8 cellular contexts compared by ENCODE assay signal in the genomic region with DNA sequence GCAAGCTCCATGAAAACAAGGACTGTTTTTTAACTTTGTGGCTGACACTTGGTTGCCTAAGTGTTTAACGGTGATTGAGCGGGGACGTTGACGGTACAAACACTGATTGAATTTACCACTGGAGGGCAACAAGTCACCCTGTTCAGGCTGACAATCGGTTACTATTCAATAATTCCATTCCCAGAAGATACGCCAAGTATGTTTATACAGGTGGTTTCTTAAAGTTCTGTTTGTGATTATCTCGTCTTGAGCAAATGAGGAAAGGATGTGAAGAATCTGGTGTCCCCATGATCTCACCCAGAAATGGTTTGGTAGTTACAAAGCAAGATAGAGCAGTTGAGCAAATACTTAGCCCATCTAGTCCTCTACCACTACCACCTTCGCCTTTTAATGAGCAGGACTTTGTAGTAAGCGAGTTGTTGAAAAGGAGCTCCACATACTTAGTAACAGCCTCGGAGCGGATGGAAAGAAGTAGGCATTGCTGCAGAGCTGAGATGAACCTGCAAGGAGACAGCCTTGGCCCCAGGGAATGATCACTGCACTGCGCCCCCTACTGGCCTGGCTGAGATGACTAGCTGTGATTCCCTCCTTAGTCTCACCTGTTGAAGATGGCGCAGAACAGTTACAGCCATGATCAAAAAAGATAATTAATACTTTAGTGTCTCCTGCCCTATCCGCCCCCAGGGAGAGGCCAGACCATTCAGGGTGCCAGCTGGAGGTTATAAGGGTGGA. TPM values are rescaled to one million over a fixed set of nuclear protein-coding genes. Genes with fewer than 3 reads are reported as not detected.
DNase-seq lines count a peak whose midpoint lies in the region; ATAC-seq, FAIRE-seq and TF ChIP-seq lines count a peak whose summit lies in the region.

No MANE protein-coding gene starts in this region.

- H3K9ac ChIP-seq in HepG2 (ENCODE audit: insufficient read depth, low read depth, low read length) = 0 out of 2 replicates have a peak overlapping the region, but pooled peaks have one; percentile 18

- POLR2A ChIA-PET in HepG2 (lab: Yijun Ruan, JAX) = interaction anchor here (1.0 to 1.5 kb wide), 5 partner anchors 36 to 157 kb away, joined by 3 to 8 read pairs (median 5); partner anchors contain the start of gene IFNAR1

- intact Hi-C loops in HepG2 (cut with micrococcal nuclease; ENCODE audit: unreplicated experiment) = loop anchor here (1.0 to 5.0 kb wide), 2 partner anchors 41 to 84 kb away; partner anchors contain the start of gene IFNGR2

- no peak for TF ChIP-seq EP300 in HepG2 (IDR thresholded peaks at IDR 0.05; ENCODE audit: low read depth in 2 of 2, low read length in 2 of 2)
- no peak for TF ChIP-seq EP300 in HepG2 (CRISPR knock-in tag; IDR thresholded peaks at IDR 0.05; ENCODE audit: borderline replicate concordance)

- no TSS peak for BruUV-seq in HepG2 (replicated peaks; lab: Mats Ljungman, UMichigan)

- ATAC-seq in GM19023 (IDR thresholded peaks at IDR 0.05; ENCODE audit: unreplicated experiment) = peak; percentile 81
- ATAC-seq in HG03378 (IDR thresholded peaks at IDR 0.05; ENCODE audit: unreplicated experiment) = peak; percentile 76
- peak; percentile 96 for ATAC-seq in HepG2

- no peaks in the 10 kb centered on the region for H4K20me1 ChIP-seq in HepG2 (ENCODE audit: insufficient read depth, low read length)

- peak overlapping the region; percentile 74 for H3K4me2 ChIP-seq in HepG2 (ENCODE audit: low read depth, low read length)

- H3K27ac ChIP-seq in cingulate gyrus (ENCODE audit: low read depth, low read length) (peak overlapping the region; percentile 4), HepG2 (ENCODE audit: extremely low read length, insufficient read depth, low read length) (no peak overlapping the region)

- TF ChIP-seq RAD21 in HepG2 (CRISPR knock-in tag; IDR thresholded peaks at IDR 0.05) = 0 out of 2 replicates have a peak, but pooled peaks have one; percentile 27

- CTCF ChIA-PET in HepG2 (lab: Yijun Ruan, JAX; ENCODE audit: low intra/inter-chr PET ratio, low total read pairs) = interaction anchor here (2.0 to 3.0 kb wide), 2 partner anchors 85 to 161 kb away, joined by 7 to 22 read pairs; no protein-coding TSS in a partner anchor

- no peaks in the 10 kb centered on the region for H3K79me2 ChIP-seq in HepG2 (ENCODE audit: insufficient read depth, low read length)

- H2AFZ ChIP-seq in HepG2 (ENCODE audit: low read length) = no peak overlapping the region

- peak; percentile 91 for TF ChIP-seq CTCF in AG09309 (IDR thresholded peaks at IDR 0.05; ENCODE audit: control insufficient read depth, insufficient read depth, low read depth, low read length, missing control alignments)
- peak; percentile 93 for TF ChIP-seq CTCF in HepG2 (CRISPR knock-in tag; IDR thresholded peaks at IDR 0.05)

- FAIRE-seq in HepG2 (lab: Jason Lieb, UNC) = peak; percentile 90

- peak; percentile 62 for DNase-seq in AG09309 (ENCODE audit: low read depth)
- DNase-seq in NCI-H510A (lab: John Stamatoyannopoulos, UW) = peak; percentile 47
- DNase-seq in activated CD4-positive, alpha-beta T cell treated with anti-CD3 and anti-CD28 coated beads for 48 hours = peak; percentile 93
- DNase-seq in HepG2 (ENCODE audit: low spot score) = peak; percentile 50
- peak; percentile 80 to 88 for DNase-seq in stimulated activated CD4-positive, alpha-beta T cell treated with anti-CD3 and anti-CD28 coated beads, Interleukin-4, amount 100 ng/mL, for 4 hours

- WGBS in HepG2 (ENCODE audit: low lambda C conversion rate) = 48% methylated on average over 14 of the region's 14 CpGs

- H3K36me3 ChIP-seq in HepG2 (replicated peaks in 1 of 2; ENCODE audit: control insufficient read depth in 1 of 2, insufficient read depth in 2 of 2, low read length in 2 of 2) = peaks cover 1 to 2% of the 10 kb centered on the region in 2 experiments; a peak in 1 of 5 replicates

- no peak for TF ChIP-seq POLR2A in HepG2 (IDR thresholded peaks at IDR 0.05; ENCODE audit: insufficient read depth in 1 of 2, low read depth in 2 of 2, low read length in 2 of 2)

- no peaks in the 10 kb centered on the region for H3K27me3 ChIP-seq in HepG2 (ENCODE audit: control insufficient read depth in 1 of 2, insufficient read depth in 2 of 2, low read length in 2 of 2)

- H3K4me3 ChIP-seq in AG09309 (ENCODE audit: control insufficient read depth, low read depth, low read length) (no peak overlapping the region), HepG2 (replicated peaks in 1 of 3; ENCODE audit: insufficient read depth in 1 of 3, low read depth in 2 of 3, low read length in 3 of 3) (peak overlapping the region; percentile 27 to 41 (median 40); a peak in 2 of 6 replicates)

- in situ Hi-C loops in HepG2 (cut with HindIII; ENCODE audit: extremely low pct_ligation_motif_present, low pct_unique_long_range_greater_than_20kb) = loop anchor here (5.0 kb wide), 1 partner anchor 164 kb away; no protein-coding TSS in a partner anchor

- peaks cover 38% of the 10 kb centered on the region for H3K4me1 ChIP-seq in HepG2 (ENCODE audit: insufficient read depth, low read length)

- H3K9me3 ChIP-seq in HepG2 (ENCODE audit: low read length) = no peaks in the 10 kb centered on the region

TF ChIP-seq in HepG2, 621 proteins besides CTCF, POLR2A, EP300 and RAD21 (continues in another document):
- TF ChIP-seq ZNF451 (CRISPR knock-in tag; IDR thresholded peaks at IDR 0.05) (no peak), GRHL1 (CRISPR knock-in tag; conservative IDR thresholded peaks at IDR 0.05) (no peak), FOSL2 (CRISPR knock-in tag; IDR thresholded peaks at IDR 0.05) (peak; percentile 57), SALL2 (CRISPR knock-in tag; IDR thresholded peaks at IDR 0.05) (peak; percentile 68; the same call in 1 of the 2 replicates), BRD4 (CRISPR knock-in tag; IDR thresholded peaks at IDR 0.05) (no peak)

RNA-seq across cellular contexts. Expression of gene IFNAR1, which starts 36.3 kb away (rescaled TPM):
- total RNA-seq in HepG2 (2016; rRNA removed; fragmentation: Illumina TruSeq; extraction: Trizol) = 9.3 and 11.2 TPM in 2 replicates
- total RNA-seq in HepG2 (2016; cell fraction: cytosol; rRNA removed; fragmentation: Illumina TruSeq; extraction: Trizol; ENCODE audit: low read depth) = 1.5 and 1.9 TPM in 2 replicates
- 9.5 and 10.0 TPM in 2 replicates for total RNA-seq in HepG2 (2016; cell fraction: insoluble cytoplasmic fraction; rRNA removed; fragmentation: Illumina TruSeq; extraction: Trizol)
- 7.9 and 9.1 TPM in 2 replicates for total RNA-seq in HepG2 (2016; cell fraction: membrane; rRNA removed; fragmentation: Illumina TruSeq; extraction: Trizol)
- total RNA-seq in HepG2 (2016; cell fraction: nucleus; rRNA removed; fragmentation: Illumina TruSeq; extraction: Trizol) = 13.0 and 14.3 TPM in 2 replicates
- 6.7 and 6.9 TPM in 2 replicates for polyA plus RNA-seq in HepG2 (2011; rRNA removed)
- polyA plus RNA-seq in HepG2 (2011; cell fraction: cytosol; rRNA removed) = 4.7 and 8.7 TPM in 2 replicates
- polyA plus RNA-seq in HepG2 (2011; cell fraction: nucleus; rRNA removed) = 2.7 and 2.9 TPM in 2 replicates
- 17.0 and 23.0 TPM in 2 replicates for polyA plus RNA-seq in HepG2 (2012)
- 7.3 and 7.9 TPM in 2 replicates for polyA plus RNA-seq in HepG2 (2016; cell fraction: cytosol; fragmentation: Illumina TruSeq; extraction: Trizol; ENCODE audit: low read depth)
- 12.1 and 14.2 TPM in 2 replicates for polyA plus RNA-seq in HepG2 (2016; cell fraction: insoluble cytoplasmic fraction; fragmentation: Illumina TruSeq; extraction: Trizol; ENCODE audit: low read depth)
- 9.1 and 10.7 TPM in 2 replicates for polyA plus RNA-seq in HepG2 (2016; cell fraction: membrane; fragmentation: Illumina TruSeq; extraction: Trizol; ENCODE audit: low read depth)
- 14.6 and 15.2 TPM in 2 replicates for polyA plus RNA-seq in HepG2 (2016; cell fraction: nucleus; fragmentation: Illumina TruSeq; extraction: Trizol; ENCODE audit: insufficient read depth, low read depth)
- 15.8 and 22.3 TPM in 2 replicates for polyA minus RNA-seq in HepG2 (2011; rRNA and poly(A)+ RNA removed; ENCODE audit: low replicate concordance)
- 14.0 and 18.3 TPM in 2 replicates for polyA minus RNA-seq in HepG2 (2011; cell fraction: cytosol; rRNA and poly(A)+ RNA removed)
- polyA minus RNA-seq in HepG2 (2011; cell fraction: nucleus; rRNA and poly(A)+ RNA removed) = 17.0 and 22.1 TPM in 2 replicates

RNA-seq across cellular contexts. Expression of gene IFNGR2, which starts 42.2 kb away (rescaled TPM):
- total RNA-seq in HepG2 (2016; rRNA removed; fragmentation: Illumina TruSeq; extraction: Trizol) = 50.3 and 61.3 TPM in 2 replicates
- 140 and 148 TPM in 2 replicates for total RNA-seq in HepG2 (2016; cell fraction: cytosol; rRNA removed; fragmentation: Illumina TruSeq; extraction: Trizol; ENCODE audit: low read depth)
- 49.5 and 63.1 TPM in 2 replicates for total RNA-seq in HepG2 (2016; cell fraction: insoluble cytoplasmic fraction; rRNA removed; fragmentation: Illumina TruSeq; extraction: Trizol)
- total RNA-seq in HepG2 (2016; cell fraction: membrane; rRNA removed; fragmentation: Illumina TruSeq; extraction: Trizol) = 200 and 205 TPM in 2 replicates
- 31.5 and 38.1 TPM in 2 replicates for total RNA-seq in HepG2 (2016; cell fraction: nucleus; rRNA removed; fragmentation: Illumina TruSeq; extraction: Trizol)
- polyA plus RNA-seq in HepG2 (2011; rRNA removed) = 107 and 117 TPM in 2 replicates
- 81.1 and 96.5 TPM in 2 replicates for polyA plus RNA-seq in HepG2 (2011; cell fraction: cytosol; rRNA removed)
- polyA plus RNA-seq in HepG2 (2011; cell fraction: nucleus; rRNA removed) = 29.9 and 35.2 TPM in 2 replicates
- 58.6 and 61.4 TPM in 2 replicates for polyA plus RNA-seq in HepG2 (2012)
- 168 and 186 TPM in 2 replicates for polyA plus RNA-seq in HepG2 (2016; cell fraction: cytosol; fragmentation: Illumina TruSeq; extraction: Trizol; ENCODE audit: low read depth)
- 61.0 and 68.1 TPM in 2 replicates for polyA plus RNA-seq in HepG2 (2016; cell fraction: insoluble cytoplasmic fraction; fragmentation: Illumina TruSeq; extraction: Trizol; ENCODE audit: low read depth)
- 212 and 216 TPM in 2 replicates for polyA plus RNA-seq in HepG2 (2016; cell fraction: membrane; fragmentation: Illumina TruSeq; extraction: Trizol; ENCODE audit: low read depth)
- polyA plus RNA-seq in HepG2 (2016; cell fraction: nucleus; fragmentation: Illumina TruSeq; extraction: Trizol; ENCODE audit: insufficient read depth, low read depth) = 64.8 and 65.1 TPM in 2 replicates
- polyA minus RNA-seq in HepG2 (2011; rRNA and poly(A)+ RNA removed; ENCODE audit: low replicate concordance) = 86.4 and 152 TPM in 2 replicates
- 57.1 and 57.5 TPM in 2 replicates for polyA minus RNA-seq in HepG2 (2011; cell fraction: cytosol; rRNA and poly(A)+ RNA removed)
- polyA minus RNA-seq in HepG2 (2011; cell fraction: nucleus; rRNA and poly(A)+ RNA removed) = 23.6 and 27.8 TPM in 2 replicates
